Comparison of ENCODE assay signal across 9 cellular contexts in genomic region chr6:82040405-82041221, GRCh38.
DNase-seq lines count a peak whose midpoint lies in the region; ATAC-seq and TF ChIP-seq lines count a peak whose summit lies in the region.
"Had no signal": no experiment of that assay in that cellular context is flagged by ENCODE, and none has a peak within 500 bp of the region (broad histone marks: within the 10 kb centered on the region; RNA-seq: fewer than 3 reads in every experiment).

No MANE protein-coding gene starts in this region.

- peak in 5 of 6 experiments; percentile 21 to 64 (median 60) for TF ChIP-seq CTCF in Peyer's patch (IDR thresholded peaks at IDR 0.05)

- ATAC-seq in GM21390 (IDR thresholded peaks at IDR 0.05; ENCODE audit: unreplicated experiment), result peak; percentile 87
- ATAC-seq in HG03571 (IDR thresholded peaks at IDR 0.05; ENCODE audit: unreplicated experiment), result peak; percentile 65

- TF ChIP-seq POLR2A in Peyer's patch (IDR thresholded peaks at IDR 0.05), result no peak

- no peaks in the 10 kb centered on the region for H3K9me3 ChIP-seq in Peyer's patch
- H3K9me3 ChIP-seq: BLaER1 treated with 17β-estradiol and CSF1 and Interleukin-3, amounts not matched to agents 10 nM and 100 nM had no signal

- no peaks in the 10 kb centered on the region for H3K27me3 ChIP-seq in Peyer's patch
- H3K27me3 ChIP-seq: BLaER1 treated with 17β-estradiol and CSF1 and Interleukin-3, amounts not matched to agents 10 nM and 100 nM had no signal

- no peak overlapping the region for H3K4me3 ChIP-seq in Peyer's patch
- H3K4me3 ChIP-seq: BLaER1 treated with 17β-estradiol and CSF1 and Interleukin-3, amounts not matched to agents 10 nM and 100 nM had no signal

- peak; percentile 10 to 68 (median 27) for DNase-seq in NCI-H1417 (lab: John Stamatoyannopoulos, UW)
- no peak for DNase-seq in NCI-H1417 treated with DMSO at 0.1 percent for 48 hours (lab: John Stamatoyannopoulos, UW)
- peak in 1 of 3 donors; percentile 55 for DNase-seq in Peyer's patch
- DNase-seq in epidermal melanocyte (ENCODE audit: insufficient read length, low spot score), result peak; percentile 30
- DNase-seq in myocyte (ENCODE audit: low read depth), result peak; percentile 79
- no peak for DNase-seq in T1000 (lab: John Stamatoyannopoulos, UW)

- no peaks in the 10 kb centered on the region for H3K4me1 ChIP-seq in Peyer's patch
- H3K4me1 ChIP-seq: BLaER1 treated with 17β-estradiol and CSF1 and Interleukin-3, amounts not matched to agents 10 nM and 100 nM had no signal

- H3K36me3 ChIP-seq in Peyer's patch, result no peaks in the 10 kb centered on the region
- H3K36me3 ChIP-seq: BLaER1 treated with 17β-estradiol and CSF1 and Interleukin-3, amounts not matched to agents 10 nM and 100 nM had no signal

- H3K27ac ChIP-seq in Peyer's patch, result no peak overlapping the region
- H3K27ac ChIP-seq: BLaER1 treated with 17β-estradiol and CSF1 and Interleukin-3, amounts not matched to agents 10 nM and 100 nM had no signal

Comparison
In these comparisons a context has a peak if more than half of its experiments do, and no peak if none do; other contexts are left out.
1. DNase-seq: peak in NCI-H1417 (3 of 3), epidermal melanocyte (single experiment) and myocyte (single experiment); none in NCI-H1417 treated with DMSO at 0.1 percent for 48 hours (single experiment) and T1000 (single experiment).